Comparison of ENCODE assay signal across 9 cellular contexts in the genomic region with DNA sequence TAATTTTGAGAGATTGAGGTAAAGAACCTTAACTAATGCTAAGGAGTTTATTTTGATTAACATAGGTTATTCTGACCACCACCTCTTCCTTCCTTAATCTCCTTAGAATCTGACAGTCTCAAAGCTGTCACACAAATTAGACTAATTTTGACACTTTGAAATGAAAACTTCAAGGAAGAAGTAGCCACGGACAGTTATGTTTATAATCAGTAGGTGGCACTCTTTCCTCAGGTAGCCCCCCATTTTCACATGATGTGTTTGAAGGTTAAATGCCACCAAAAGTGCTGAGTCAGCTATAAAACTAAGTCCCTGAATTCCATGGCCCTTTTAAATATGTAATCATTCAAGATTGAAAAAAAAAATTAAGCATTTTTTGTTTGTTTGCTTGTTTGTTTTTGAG. TPM values are rescaled to one million over a fixed set of nuclear protein-coding genes. Genes with fewer than 3 reads are reported as not detected.
DNase-seq lines count a peak whose midpoint lies in the region; TF ChIP-seq lines count a peak whose summit lies in the region.
"Had no signal": no experiment of that assay in that cellular context is flagged by ENCODE, and none has a peak within 500 bp of the region (broad histone marks: within the 10 kb centered on the region; RNA-seq: fewer than 3 reads in every experiment).

No MANE protein-coding gene starts in this region.

- POLR2A ChIA-PET in HEK293T (lab: Yijun Ruan, JAX) = no interaction called here

- TF ChIP-seq CTCF in liver (IDR thresholded peaks at IDR 0.05; ENCODE audit: low read depth, low read length, missing input control) (peak; percentile 28), testis (IDR thresholded peaks at IDR 0.05) (no peak), lower leg skin (IDR thresholded peaks at IDR 0.05) (no peak)

- H3K27ac ChIP-seq in liver (ENCODE audit: low read depth in 1 of 2, low read length in 2 of 2) (no peak overlapping the region), testis (no peak overlapping the region)
- H3K27ac ChIP-seq: SK-N-MC had no signal

- H3K36me3 ChIP-seq in liver (ENCODE audit: control insufficient read depth in 4 of 4, insufficient read depth in 3 of 4, low read depth in 1 of 4, low read length in 3 of 4) (peaks cover 0 to 17% (median 7%) of the 10 kb centered on the region in 4 donors), testis (ENCODE audit: low read depth, missing control alignments) (no peaks in the 10 kb centered on the region)

- DNase-seq in G401 (ENCODE audit: low spot score) (peak; percentile 8), HEK293T (ENCODE audit: extremely low spot score) (peak; percentile 19), SK-N-DZ (ENCODE audit: low spot score) (peak; percentile 16), testis (no peak), lower leg skin (ENCODE audit: low spot score in 2 of 2) (no peak), NCI-H2081 (lab: John Stamatoyannopoulos, UW) (no peak)
- no peak for DNase-seq in stimulated activated naive CD4-positive, alpha-beta T cell treated with Interleukin-2 at 50 U/mL for 16 hours (lab: John Stamatoyannopoulos, UW)

- no peak overlapping the region for H3K4me3 ChIP-seq in liver (ENCODE audit: low read depth in 1 of 3, low read length in 3 of 3)
- no peak overlapping the region for H3K4me3 ChIP-seq in testis
- no peak overlapping the region for H3K4me3 ChIP-seq in lower leg skin (ENCODE audit: low read depth, poor library complexity, severe bottlenecking)
- H3K4me3 ChIP-seq: SK-N-MC had no signal

- no peaks in the 10 kb centered on the region for H3K27me3 ChIP-seq in liver (ENCODE audit: control insufficient read depth in 4 of 4, insufficient read depth in 4 of 4, low read length in 3 of 4)
- no peaks in the 10 kb centered on the region for H3K27me3 ChIP-seq in testis

- intact Hi-C loops in testis (cut with DNase I; ENCODE audit: low total_unique reads) (no loop called here), lower leg skin (cut with DNase I; ENCODE audit: low total_unique reads) (no loop called here)

- no peak for TF ChIP-seq POLR2A in testis (IDR thresholded peaks at IDR 0.05)
- TF ChIP-seq POLR2A in lower leg skin (IDR thresholded peaks at IDR 0.05) = no peak

- in situ Hi-C loops in G401 (cut with HindIII; ENCODE audit: low sequenced_read_pairs) = no loop called here

- CTCF ChIA-PET in HEK293T (lab: Yijun Ruan, JAX) = interaction anchor here (0.6 to 1.0 kb wide), 4 partner anchors 46 to 323 kb away, joined by 3 to 5 read pairs (median 4); no protein-coding TSS in a partner anchor

- H3K4me1 ChIP-seq in liver (ENCODE audit: control insufficient read depth in 4 of 4, insufficient read depth in 4 of 4, low read length in 3 of 4) = no peaks in the 10 kb centered on the region
- H3K4me1 ChIP-seq in testis = no peaks in the 10 kb centered on the region

- no peaks in the 10 kb centered on the region for H3K9me3 ChIP-seq in liver (ENCODE audit: control insufficient read depth in 4 of 4, low read length in 3 of 4)
- H3K9me3 ChIP-seq in testis = no peaks in the 10 kb centered on the region

- no peak overlapping the region for H3K9ac ChIP-seq in liver (ENCODE audit: low read depth in 1 of 2, low read length in 2 of 2)

- WGBS in liver = 55% methylated on average over 1 of the region's 1 CpG
- 36 to 41% methylated on average over 1 of the region's 1 CpG for WGBS in testis, 2 donors
- 45 to 50% methylated on average over 1 of the region's 1 CpG for WGBS in lower leg skin, 2 donors

- peak; percentile 58 for TF ChIP-seq RAD21 in liver (IDR thresholded peaks at IDR 0.05)

TF ChIP-seq in HEK293T, 16 proteins besides CTCF, POLR2A, EP300 and RAD21:
- TF ChIP-seq FOXM1 (IDR thresholded peaks at IDR 0.05; ENCODE audit: borderline replicate concordance) (no peak), LEF1 (IDR thresholded peaks at IDR 0.05; ENCODE audit: borderline replicate concordance) (no peak), NFRKB (IDR thresholded peaks at IDR 0.05) (no peak), L3MBTL2 (conservative IDR thresholded peaks at IDR 0.05) (no peak), FOXK2 (IDR thresholded peaks at IDR 0.05) (no peak), SUZ12 (IDR thresholded peaks at IDR 0.05) (no peak), HDGF (IDR thresholded peaks at IDR 0.05; ENCODE audit: borderline replicate concordance) (no peak), SP1 (IDR thresholded peaks at IDR 0.05) (no peak), BHLHE40 (IDR thresholded peaks at IDR 0.05; ENCODE audit: borderline replicate concordance) (no peak), ELF4 (IDR thresholded peaks at IDR 0.05) (no peak), ARNT (IDR thresholded peaks at IDR 0.05) (no peak), TARDBP (IDR thresholded peaks at IDR 0.05) (no peak), CTBP1 (IDR thresholded peaks at IDR 0.05; ENCODE audit: borderline replicate concordance) (no peak), FOXA1 (IDR thresholded peaks at IDR 0.05) (no peak), ZNF384 (IDR thresholded peaks at IDR 0.05) (no peak)
- TF ChIP-seq, protein P1, sequence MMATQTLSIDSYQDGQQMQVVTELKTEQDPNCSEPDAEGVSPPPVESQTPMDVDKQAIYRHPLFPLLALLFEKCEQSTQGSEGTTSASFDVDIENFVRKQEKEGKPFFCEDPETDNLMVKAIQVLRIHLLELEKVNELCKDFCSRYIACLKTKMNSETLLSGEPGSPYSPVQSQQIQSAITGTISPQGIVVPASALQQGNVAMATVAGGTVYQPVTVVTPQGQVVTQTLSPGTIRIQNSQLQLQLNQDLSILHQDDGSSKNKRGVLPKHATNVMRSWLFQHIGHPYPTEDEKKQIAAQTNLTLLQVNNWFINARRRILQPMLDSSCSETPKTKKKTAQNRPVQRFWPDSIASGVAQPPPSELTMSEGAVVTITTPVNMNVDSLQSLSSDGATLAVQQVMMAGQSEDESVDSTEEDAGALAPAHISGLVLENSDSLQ (IDR thresholded peaks at IDR 0.05) = no peak
TF ChIP-seq in HEK293T: peak in this region for 0.

TF ChIP-seq in liver, 16 proteins besides CTCF, POLR2A, EP300 and RAD21 (continues in another document):
- TF ChIP-seq HNF4G (IDR thresholded peaks at IDR 0.05) = no peak
- no peak for TF ChIP-seq FOXA2 (IDR thresholded peaks at IDR 0.05)
- TF ChIP-seq GABPA (IDR thresholded peaks at IDR 0.05 in 1 of 2, conservative IDR thresholded peaks at IDR 0.05 in 1 of 2) = no peak
- TF ChIP-seq, protein P2, sequence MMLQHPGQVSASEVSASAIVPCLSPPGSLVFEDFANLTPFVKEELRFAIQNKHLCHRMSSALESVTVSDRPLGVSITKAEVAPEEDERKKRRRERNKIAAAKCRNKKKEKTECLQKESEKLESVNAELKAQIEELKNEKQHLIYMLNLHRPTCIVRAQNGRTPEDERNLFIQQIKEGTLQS (IDR thresholded peaks at IDR 0.05) = no peak
- no peak for TF ChIP-seq JUND (IDR thresholded peaks at IDR 0.05)
- no peak for TF ChIP-seq HNF4A (conservative IDR thresholded peaks at IDR 0.05)
- TF ChIP-seq, protein P3, sequence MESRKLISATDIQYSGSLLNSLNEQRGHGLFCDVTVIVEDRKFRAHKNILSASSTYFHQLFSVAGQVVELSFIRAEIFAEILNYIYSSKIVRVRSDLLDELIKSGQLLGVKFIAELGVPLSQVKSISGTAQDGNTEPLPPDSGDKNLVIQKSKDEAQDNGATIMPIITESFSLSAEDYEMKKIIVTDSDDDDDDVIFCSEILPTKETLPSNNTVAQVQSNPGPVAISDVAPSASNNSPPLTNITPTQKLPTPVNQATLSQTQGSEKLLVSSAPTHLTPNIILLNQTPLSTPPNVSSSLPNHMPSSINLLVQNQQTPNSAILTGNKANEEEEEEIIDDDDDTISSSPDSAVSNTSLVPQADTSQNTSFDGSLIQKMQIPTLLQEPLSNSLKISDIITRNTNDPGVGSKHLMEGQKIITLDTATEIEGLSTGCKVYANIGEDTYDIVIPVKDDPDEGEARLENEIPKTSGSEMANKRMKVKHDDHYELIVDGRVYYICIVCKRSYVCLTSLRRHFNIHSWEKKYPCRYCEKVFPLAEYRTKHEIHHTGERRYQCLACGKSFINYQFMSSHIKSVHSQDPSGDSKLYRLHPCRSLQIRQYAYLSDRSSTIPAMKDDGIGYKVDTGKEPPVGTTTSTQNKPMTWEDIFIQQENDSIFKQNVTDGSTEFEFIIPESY (IDR thresholded peaks at IDR 0.05) = no peak
- no peak for TF ChIP-seq EGR1 (IDR thresholded peaks at IDR 0.05; ENCODE audit: low read depth in 2 of 2)

RNA-seq across cellular contexts. Expression of a gene that starts 22.4 kb away (rescaled TPM):
- total RNA-seq in G401 (2014; rRNA removed; shearing (Covaris generic)) = 49.5 and 60.1 TPM in 2 replicates
- 29.0 and 36.1 TPM in 2 replicates for polyA plus RNA-seq in SK-N-DZ (2014; cell fraction: cytosol; rRNA removed)
- polyA plus RNA-seq in SK-N-DZ (2014; cell fraction: nucleus; rRNA removed) = 8.9 and 21.1 TPM in 2 replicates
- total RNA-seq in liver (10 to 100 TPM; 28.8 to 49.0 TPM), testis (10 to 100 TPM; 42.1 to 47.0 TPM), lower leg skin (10 to 100 TPM; 42.5 to 59.9 (median 49.1) TPM)
- polyA plus RNA-seq in liver (10 to 100 TPM; 20.8 to 34.7 TPM), testis (ENCODE audit: insufficient read depth, low read depth, low replicate concordance) (26.6 TPM)

RNA-seq across cellular contexts. Expression of a gene that starts 23.9 kb away (rescaled TPM):
- total RNA-seq in G401 (2014; rRNA removed; shearing (Covaris generic)) = not detected in 2 replicates
- 0.14 and 0.37 TPM in 2 replicates for polyA plus RNA-seq in SK-N-DZ (2014; cell fraction: cytosol; rRNA removed)
- polyA plus RNA-seq in SK-N-DZ (2014; cell fraction: nucleus; rRNA removed) = 0.64 and 0.79 TPM in 2 replicates
- total RNA-seq in liver = under 1 TPM; under 0.01 to 0.59 TPM
- polyA plus RNA-seq in liver = under 1 TPM; 0.05 to 0.08 TPM
- 10 to 100 TPM; 57.9 to 65.3 TPM for total RNA-seq in testis
- polyA plus RNA-seq in testis (ENCODE audit: insufficient read depth, low read depth, low replicate concordance) = 33.6 TPM
- under 1 TPM in 2 of 4 donors, not detected in 2; 0.06 to 0.23 TPM for total RNA-seq in lower leg skin

RNA-seq across cellular contexts. Expression of a gene that starts 32.7 kb away (rescaled TPM):
- 71.4 and 95.1 TPM in 2 replicates for total RNA-seq in G401 (2014; rRNA removed; shearing (Covaris generic))
- 49.6 and 57.4 TPM in 2 replicates for polyA plus RNA-seq in SK-N-DZ (2014; cell fraction: cytosol; rRNA removed)
- polyA plus RNA-seq in SK-N-DZ (2014; cell fraction: nucleus; rRNA removed) = 28.3 and 36.3 TPM in 2 replicates
- total RNA-seq in liver (10 to 100 TPM; 27.6 to 31.0 TPM), testis (10 to 100 TPM; 52.0 to 54.3 TPM), lower leg skin (10 to 100 TPM; 32.2 to 40.8 (median 34.8) TPM)
- polyA plus RNA-seq in liver (10 to 100 TPM; 13.5 to 16.7 TPM), testis (ENCODE audit: insufficient read depth, low read depth, low replicate concordance) (29.7 TPM)

Comparison
In these comparisons a context has a peak if more than half of its experiments do, and no peak if none do; other contexts are left out.
1. DNase-seq: peak in G401 (single experiment), HEK293T (single experiment) and SK-N-DZ (single experiment); none in testis (single experiment), lower leg skin (0 of 2), stimulated activated naive CD4-positive, alpha-beta T cell treated with Interleukin-2 at 50 U/mL for 16 hours (single experiment) and NCI-H2081 (0 of 2).
2. RNA of a gene that starts 23.9 kb away (total RNA-seq): 57.9 to 65.3 TPM in testis; under 0.01 to 0.59 TPM in liver, 0.06 to 0.23 TPM in lower leg skin and not detected in G401; every median in the first group is over 10 times any median in the second.